14 cellular contexts compared by ENCODE assay signal in genomic region chr2:54518430-54518829, GRCh38.
"Had no signal": no experiment of that assay in that cellular context is flagged by ENCODE, and none has a peak within 500 bp of the region (broad histone marks: within the 10 kb centered on the region; RNA-seq: fewer than 3 reads in every experiment).

No MANE protein-coding gene starts in this region.

- H3K36me3 Mint-ChIP-seq: IgD-negative memory B cell had no signal

- H3K9me3 ChIP-seq: SK-N-SH had no signal

- H3K27ac Mint-ChIP-seq: IgD-negative memory B cell had no signal

- ATAC-seq: K562 had no signal

- H3K4me3 ChIP-seq: K562 had no signal

- DNase-seq: Kasumi-1, MM.1S, NCI-H1436 treated with DMSO at 0.1 percent for 48 hours, NCI-H1694, NCI-H187 treated with DMSO at 0.1 percent for 48 hours, NCI-H2029 treated with DMSO at 0.1 percent for 48 hours, NCI-H526 treated with DMSO at 0.1 percent for 48 hours, Right ventricle myocardium superior, RPMI8226, SK-N-SH had no signal

- H3K4me3 Mint-ChIP-seq: IgD-negative memory B cell had no signal

- H3K27ac ChIP-seq: HL-60, KMS-11 had no signal

- H3K9me3 Mint-ChIP-seq: IgD-negative memory B cell had no signal
